22 cellular contexts compared by ENCODE assay signal in the genomic region with DNA sequence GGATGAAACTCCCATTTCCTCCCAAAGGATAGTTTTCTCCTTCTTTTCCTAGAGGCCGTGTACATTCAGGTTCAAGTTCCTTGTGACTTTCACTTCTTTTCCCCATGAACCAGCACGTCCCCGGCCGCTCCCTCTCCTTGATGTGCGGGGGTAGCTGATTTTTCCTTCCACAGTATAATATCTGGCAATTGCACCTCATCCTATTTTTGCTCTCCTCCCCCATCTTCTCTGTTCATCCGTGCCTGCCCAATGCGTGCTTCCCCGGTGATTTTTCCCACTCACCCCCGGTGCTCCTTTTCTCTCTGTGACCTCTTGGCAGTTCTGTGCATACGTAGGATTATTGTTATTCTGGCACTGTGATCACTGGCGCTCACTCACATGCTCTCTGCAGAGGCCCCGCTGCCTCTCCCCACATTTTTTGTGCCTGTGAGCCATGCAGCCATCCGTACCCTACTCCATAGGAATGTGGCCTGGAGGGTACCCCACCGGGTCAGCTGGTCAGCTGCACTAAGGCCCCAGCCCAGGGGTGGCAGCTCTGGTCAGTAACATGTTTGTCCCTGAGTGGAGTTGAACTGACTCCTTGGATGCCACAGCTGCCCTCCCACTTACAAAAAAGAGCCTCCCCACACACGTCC.
"Had no signal": no experiment of that assay in that cellular context is flagged by ENCODE, and none has a peak within 500 bp of the region (broad histone marks: within the 10 kb centered on the region; RNA-seq: fewer than 3 reads in every experiment).

No MANE protein-coding gene starts in this region.

- H3K4me1 ChIP-seq: lower lobe of right lung, prostate gland had no signal

- H3K27ac Mint-ChIP-seq: activated naive CD4-positive, alpha-beta T cell treated with anti-CD3 and anti-CD28 coated beads, Interleukin-2, amount 50 U/mL, for 24 hours; effector memory CD8-positive, alpha-beta T cell; naive thymus-derived CD4-positive, alpha-beta T cell; stimulated activated memory B cell treated with anti-CD40 and anti-IgM and Interleukin-4, amounts not matched to agents 10 μg/mL and 1 μg/mL and 100 μg/mL, for 72 hours had no signal

- H3K9me3 Mint-ChIP-seq: activated naive CD4-positive, alpha-beta T cell treated with anti-CD3 and anti-CD28 coated beads, Interleukin-2, amount 50 U/mL, for 24 hours; effector memory CD8-positive, alpha-beta T cell; stimulated activated memory B cell treated with anti-CD40 and anti-IgM and Interleukin-4, amounts not matched to agents 10 μg/mL and 1 μg/mL and 100 μg/mL, for 72 hours had no signal

- H3K9me3 ChIP-seq: mucosa of descending colon, neutrophil, ovary, prostate gland had no signal

- H3K4me3 Mint-ChIP-seq: activated naive CD4-positive, alpha-beta T cell treated with anti-CD3 and anti-CD28 coated beads, Interleukin-2, amount 50 U/mL, for 24 hours; effector memory CD8-positive, alpha-beta T cell; naive thymus-derived CD4-positive, alpha-beta T cell; stimulated activated memory B cell treated with anti-CD40 and anti-IgM and Interleukin-4, amounts not matched to agents 10 μg/mL and 1 μg/mL and 100 μg/mL, for 72 hours had no signal

- H3K27me3 ChIP-seq: brain microvascular endothelial cell, heart right ventricle, ovary had no signal

- H3K27ac ChIP-seq: brain microvascular endothelial cell, dorsolateral prefrontal cortex, heart right ventricle, lower lobe of right lung, neutrophil, ovary, prostate gland had no signal

- ATAC-seq: effector memory CD8-positive, alpha-beta T cell; left colon; lower lobe of right lung; mucosa of descending colon; naive thymus-derived CD4-positive, alpha-beta T cell; stimulated activated memory B cell treated with anti-CD40 and anti-IgM and Interleukin-4, amounts not matched to agents 10 μg/mL and 1 μg/mL and 100 μg/mL, for 72 hours had no signal

- FAIRE-seq: colon, small intestine had no signal

- H3K4me3 ChIP-seq: dorsolateral prefrontal cortex, heart right ventricle, lower lobe of right lung, mucosa of descending colon, ovary, prostate gland had no signal

- H3K36me3 ChIP-seq: brain microvascular endothelial cell, heart right ventricle, lower lobe of right lung, neutrophil, ovary, prostate gland had no signal

- DNase-seq: activated gamma-delta T cell treated with Interleukin-2 at 50 U/mL for 16 hours; activated T-cell treated with anti-CD3 and anti-CD28 coated beads, Interleukin-2, amount 50 U/mL, for 1 hour; brain microvascular endothelial cell; foreskin fibroblast; heart right ventricle; islet precursor cell; left colon; lower lobe of right lung; mesendoderm; mucosa of descending colon; naive thymus-derived CD4-positive, alpha-beta T cell; ovary; small intestine; T-helper 9 cell; trophoblast cell had no signal

- H3K36me3 Mint-ChIP-seq: activated naive CD4-positive, alpha-beta T cell treated with anti-CD3 and anti-CD28 coated beads, Interleukin-2, amount 50 U/mL, for 24 hours; naive thymus-derived CD4-positive, alpha-beta T cell; stimulated activated memory B cell treated with anti-CD40 and anti-IgM and Interleukin-4, amounts not matched to agents 10 μg/mL and 1 μg/mL and 100 μg/mL, for 72 hours had no signal
